ENCODE assay signal across 23 cellular contexts in the genomic region with DNA sequence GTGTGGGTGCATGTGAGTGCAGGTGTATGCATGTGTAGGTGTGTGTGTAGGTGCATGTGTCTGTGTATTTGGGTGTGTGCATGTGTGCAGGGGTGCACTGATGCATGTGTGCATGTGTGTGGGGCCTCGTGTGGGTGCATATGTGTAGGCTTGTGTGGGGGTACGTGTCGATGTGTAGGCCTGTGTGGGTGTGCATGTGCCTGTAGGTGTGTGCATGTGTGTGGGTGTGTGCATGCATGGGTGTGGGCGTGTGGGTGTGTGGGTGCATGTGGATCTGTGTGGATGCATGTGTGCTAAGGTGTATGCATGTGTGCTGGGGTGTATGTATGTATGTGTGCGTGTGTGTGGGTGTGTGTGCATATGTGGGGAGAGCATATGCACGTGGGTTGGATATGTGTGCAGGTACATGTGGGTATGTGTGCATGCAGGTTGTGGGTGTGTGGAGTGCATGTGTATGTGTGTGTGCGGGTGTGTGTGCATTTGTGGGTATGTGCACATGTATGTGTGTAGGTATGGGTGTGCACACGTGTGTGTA.
DNase-seq lines count a peak whose midpoint lies in the region; ATAC-seq and TF ChIP-seq lines count a peak whose summit lies in the region.
"Had no signal": no experiment of that assay in that cellular context is flagged by ENCODE, and none has a peak within 500 bp of the region (broad histone marks: within the 10 kb centered on the region; RNA-seq: fewer than 3 reads in every experiment).

No MANE protein-coding gene starts in this region.

- no peak overlapping the region for H3K4me3 Mint-ChIP-seq in endodermal cell
- H3K4me3 Mint-ChIP-seq in stimulated activated naive CD8-positive, alpha-beta T cell treated with anti-CD3 and anti-CD28 coated beads, Interleukin-15, amount 100 ng/mL, for 72 hours, result no peak overlapping the region
- H3K4me3 Mint-ChIP-seq: activated CD8-positive, alpha-beta T cell treated with anti-CD3 and anti-CD28 coated beads for 36 hours; CD4-positive, alpha-beta T cell; naive B cell had no signal

- H3K4me3 ChIP-seq in RWPE2 (ENCODE audit: severe bottlenecking) (no peak overlapping the region), endodermal cell (ENCODE audit: low read length) (no peak overlapping the region), lower lobe of right lung (no peak overlapping the region), spleen (no peak overlapping the region)
- H3K4me3 ChIP-seq: cardiac muscle cell, PC-9, tibial artery had no signal

- no peak for TF ChIP-seq POLR2A in spleen (IDR thresholded peaks at IDR 0.05)

- H3K36me3 ChIP-seq in RWPE2 (ENCODE audit: low read depth) (no peaks in the 10 kb centered on the region), endodermal cell (ENCODE audit: control insufficient read depth, insufficient read depth, low read length) (no peaks in the 10 kb centered on the region), lower lobe of right lung (peaks cover 48% of the 10 kb centered on the region), spleen (peaks cover 0 to 94% (median 47%) of the 10 kb centered on the region in 6 donors)
- H3K36me3 ChIP-seq: cardiac muscle cell had no signal

- no peaks in the 10 kb centered on the region for H3K4me1 ChIP-seq in RWPE2 (ENCODE audit: insufficient read depth, poor library complexity, severe bottlenecking)
- H3K4me1 ChIP-seq in endodermal cell (ENCODE audit: control insufficient read depth, insufficient read depth, low read length), result no peaks in the 10 kb centered on the region
- no peaks in the 10 kb centered on the region for H3K4me1 ChIP-seq in lower lobe of right lung
- H3K4me1 ChIP-seq in spleen, result peaks cover 0 to 3% (median 0%) of the 10 kb centered on the region in 6 donors
- H3K4me1 ChIP-seq: tibial artery had no signal

- intact Hi-C loops in lower lobe of right lung (cut with DNase I) (no loop called here), spleen (cut with DNase I; ENCODE audit: low total_unique reads) (no loop called here)

- H3K27me3 Mint-ChIP-seq in endodermal cell (ENCODE audit: insufficient read depth), result no peaks in the 10 kb centered on the region
- no peaks in the 10 kb centered on the region for H3K27me3 Mint-ChIP-seq in stimulated activated naive CD8-positive, alpha-beta T cell treated with anti-CD3 and anti-CD28 coated beads, Interleukin-15, amount 100 ng/mL, for 72 hours
- H3K27me3 Mint-ChIP-seq: activated CD8-positive, alpha-beta T cell treated with anti-CD3 and anti-CD28 coated beads for 36 hours; CD4-positive, alpha-beta T cell; naive B cell had no signal

- TF ChIP-seq CTCF in RWPE2 (IDR thresholded peaks at IDR 0.05; ENCODE audit: poor library complexity, severe bottlenecking) (no peak), endodermal cell (conservative IDR thresholded peaks at IDR 0.05) (no peak), lower lobe of right lung (IDR thresholded peaks at IDR 0.05) (no peak), spleen (IDR thresholded peaks at IDR 0.05 in 8 of 11, conservative IDR thresholded peaks at IDR 0.05 in 3 of 11) (no peak)

- H3K27ac ChIP-seq in RWPE2 (ENCODE audit: poor library complexity, severe bottlenecking), result no peak overlapping the region
- H3K27ac ChIP-seq in endodermal cell (ENCODE audit: low read depth, low read length), result no peak overlapping the region
- H3K27ac ChIP-seq in lower lobe of right lung, result no peak overlapping the region
- no peak overlapping the region for H3K27ac ChIP-seq in spleen
- H3K27ac ChIP-seq: cardiac muscle cell, PC-9, tibial artery had no signal

- H3K9me3 Mint-ChIP-seq in endodermal cell, result peaks cover 6% of the 10 kb centered on the region
- H3K9me3 Mint-ChIP-seq in stimulated activated naive CD8-positive, alpha-beta T cell treated with anti-CD3 and anti-CD28 coated beads, Interleukin-15, amount 100 ng/mL, for 72 hours, result peaks cover 0 to 9% of the 10 kb centered on the region in 2 donors
- H3K9me3 Mint-ChIP-seq: CD4-positive, alpha-beta T cell had no signal

- H3K27ac Mint-ChIP-seq in endodermal cell, result no peak overlapping the region
- H3K27ac Mint-ChIP-seq in stimulated activated naive CD8-positive, alpha-beta T cell treated with anti-CD3 and anti-CD28 coated beads, Interleukin-15, amount 100 ng/mL, for 72 hours, result no peak overlapping the region
- H3K27ac Mint-ChIP-seq: activated CD8-positive, alpha-beta T cell treated with anti-CD3 and anti-CD28 coated beads for 36 hours; CD4-positive, alpha-beta T cell had no signal

- no peaks in the 10 kb centered on the region for H3K4me1 Mint-ChIP-seq in endodermal cell
- no peaks in the 10 kb centered on the region for H3K4me1 Mint-ChIP-seq in stimulated activated naive CD8-positive, alpha-beta T cell treated with anti-CD3 and anti-CD28 coated beads, Interleukin-15, amount 100 ng/mL, for 72 hours

- no peak overlapping the region for H3K9ac ChIP-seq in endodermal cell (ENCODE audit: extremely low read depth, low read length, poor library complexity, severe bottlenecking)

- DNase-seq in RWPE2 (ENCODE audit: low spot score), result peak; percentile 32
- DNase-seq in endodermal cell, result peak; percentile 10
- DNase-seq in lower lobe of right lung, result peak; percentile 20
- DNase-seq in spleen, result peak; percentile 37
- DNase-seq in stimulated activated naive CD8-positive, alpha-beta T cell treated with anti-CD3 and anti-CD28 coated beads, Interleukin-15, amount 100 ng/mL, for 72 hours, result no peak
- no peak for DNase-seq in NCI-H774 (lab: John Stamatoyannopoulos, UW)
- no peak for DNase-seq in CD1c-positive myeloid dendritic cell (ENCODE audit: extremely low spot score)
- DNase-seq: activated CD8-positive, alpha-beta T cell treated with anti-CD3 and anti-CD28 coated beads for 36 hours; activated gamma-delta T cell; activated T-cell treated with anti-CD3 and anti-CD28 coated beads for 4 hours; CD4-positive, alpha-beta T cell; glutamatergic neuron; KBM-7; MM.1S; naive B cell; NCI-H1436; PC-9; stimulated activated naive CD4-positive, alpha-beta T cell treated with Interleukin-2 at 50 U/mL for 16 hours had no signal

- WGBS in endodermal cell (ENCODE audit: insufficient coverage in 1 of 2, insufficient read length in 1 of 2), 2 experiments, result 91 to 93% methylated on average over 4 to 8 of the region's 8 CpGs
- 91 to 96% (median 95%) methylated on average over 8 of the region's 8 CpGs for WGBS in spleen, 5 donors

- no peaks in the 10 kb centered on the region for H3K27me3 ChIP-seq in RWPE2 (ENCODE audit: insufficient read depth, poor library complexity, severe bottlenecking)
- no peaks in the 10 kb centered on the region for H3K27me3 ChIP-seq in endodermal cell (ENCODE audit: control insufficient read depth, insufficient read depth, low read length, poor library complexity, severe bottlenecking)
- no peaks in the 10 kb centered on the region for H3K27me3 ChIP-seq in lower lobe of right lung (ENCODE audit: low read depth)
- H3K27me3 ChIP-seq in spleen (replicated peaks in 1 of 7), result no peaks in the 10 kb centered on the region
- H3K27me3 ChIP-seq: cardiac muscle cell, tibial artery had no signal

- H3K9me3 ChIP-seq in RWPE2 (ENCODE audit: severe bottlenecking), result no peaks in the 10 kb centered on the region
- no peaks in the 10 kb centered on the region for H3K9me3 ChIP-seq in endodermal cell (ENCODE audit: control insufficient read depth, low read length)
- H3K9me3 ChIP-seq in lower lobe of right lung, result no peaks in the 10 kb centered on the region
- no peaks in the 10 kb centered on the region for H3K9me3 ChIP-seq in spleen
- H3K9me3 ChIP-seq: tibial artery had no signal

- ATAC-seq in RWPE2 (ENCODE audit: low read depth) (no peak), lower lobe of right lung (no peak), GM19467 (IDR thresholded peaks at IDR 0.05; ENCODE audit: unreplicated experiment) (no peak)
- no peak for ATAC-seq in stimulated activated naive CD8-positive, alpha-beta T cell treated with anti-CD3 and anti-CD28 coated beads, Interleukin-15, amount 100 ng/mL, for 72 hours
- ATAC-seq: activated CD4-positive, CD25-positive, alpha-beta regulatory T cell treated with anti-CD3 and anti-CD28 coated beads, Interleukin-2, amount 50 U/mL, for 24 hours; activated CD8-positive, alpha-beta T cell treated with anti-CD3 and anti-CD28 coated beads for 36 hours; left colon had no signal

- peaks cover 31% of the 10 kb centered on the region for H3K36me3 Mint-ChIP-seq in endodermal cell (ENCODE audit: low read depth)

Comparison
In these comparisons a context has a peak if more than half of its experiments do, and no peak if none do; other contexts are left out.
1. DNase-seq: peak in RWPE2 (single experiment), endodermal cell (single experiment), lower lobe of right lung (single experiment) and spleen (single experiment); none in stimulated activated naive CD8-positive, alpha-beta T cell treated with anti-CD3 and anti-CD28 coated beads, Interleukin-15, amount 100 ng/mL, for 72 hours (0 of 2), NCI-H774 (single experiment) and CD1c-positive myeloid dendritic cell (single experiment).